ENCODE assay signal across 37 cellular contexts in genomic region chr12:32949815-32950214, GRCh38. TPM values are rescaled to one million over a fixed set of nuclear protein-coding genes. Genes with fewer than 3 reads are reported as not detected.
"Had no signal": no experiment of that assay in that cellular context is flagged by ENCODE, and none has a peak within 500 bp of the region (broad histone marks: within the 10 kb centered on the region; RNA-seq: fewer than 3 reads in every experiment).

No MANE protein-coding gene starts in this region.

- H3K27me3 Mint-ChIP-seq: activated B cell treated with CpG ODN at 0.5 μM for 24 hours; activated CD4-positive, alpha-beta memory T cell treated with anti-CD3 and anti-CD28 coated beads, Interleukin-2, amount 10 ng/mL, durations not matched to agents 7 days and 5 days; activated CD8-positive, alpha-beta memory T cell treated with anti-CD3 and anti-CD28 coated beads, Interleukin-2, amount 10 ng/mL, durations not matched to agents 7 days and 5 days; activated naive CD4-positive, alpha-beta T cell treated with anti-CD3 and anti-CD28 coated beads, Interleukin-2, amount 10 ng/mL, durations not matched to agents 7 days and 5 days; activated naive CD8-positive, alpha-beta T cell treated with anti-CD3 and anti-CD28 coated beads, Interleukin-2, amount 50 U/mL, for 24 hours; central memory CD8-positive, alpha-beta T cell had no signal

- H3K27ac Mint-ChIP-seq: activated B cell treated with CpG ODN at 0.5 μM for 24 hours; activated CD4-positive, alpha-beta memory T cell treated with anti-CD3 and anti-CD28 coated beads, Interleukin-2, amount 10 ng/mL, durations not matched to agents 7 days and 5 days; activated CD8-positive, alpha-beta memory T cell treated with anti-CD3 and anti-CD28 coated beads, Interleukin-2, amount 10 ng/mL, durations not matched to agents 7 days and 5 days; activated naive CD4-positive, alpha-beta T cell treated with anti-CD3 and anti-CD28 coated beads, Interleukin-2, amount 10 ng/mL, durations not matched to agents 7 days and 5 days; activated naive CD8-positive, alpha-beta T cell; activated naive CD8-positive, alpha-beta T cell treated with anti-CD3 and anti-CD28 coated beads, Interleukin-2, amount 50 U/mL, for 24 hours had no signal

- H3K4me1 ChIP-seq: Peyer's patch had no signal

- H3K27ac ChIP-seq: brain microvascular endothelial cell, Peyer's patch, VCaP had no signal

- ATAC-seq: activated CD8-positive, alpha-beta memory T cell treated with anti-CD3 and anti-CD28 coated beads, Interleukin-2, amount 10 ng/mL, durations not matched to agents 7 days and 5 days; activated naive CD8-positive, alpha-beta T cell treated with anti-CD3 and anti-CD28 coated beads, Interleukin-2, amount 50 U/mL, for 24 hours; PC-3; Right ventricle myocardium inferior had no signal

- H3K9me3 Mint-ChIP-seq: activated B cell treated with CpG ODN at 0.5 μM for 24 hours; activated CD4-positive, alpha-beta memory T cell treated with anti-CD3 and anti-CD28 coated beads, Interleukin-2, amount 10 ng/mL, durations not matched to agents 7 days and 5 days; activated naive CD4-positive, alpha-beta T cell treated with anti-CD3 and anti-CD28 coated beads, Interleukin-2, amount 10 ng/mL, durations not matched to agents 7 days and 5 days; activated naive CD8-positive, alpha-beta T cell treated with anti-CD3 and anti-CD28 coated beads, Interleukin-2, amount 50 U/mL, for 24 hours; central memory CD8-positive, alpha-beta T cell had no signal

- H3K27me3 ChIP-seq: brain microvascular endothelial cell, MG63, Peyer's patch had no signal

- H3K4me3 ChIP-seq: MG63, Peyer's patch had no signal

- H3K4me3 Mint-ChIP-seq: activated B cell treated with CpG ODN at 0.5 μM for 24 hours; activated CD4-positive, alpha-beta memory T cell treated with anti-CD3 and anti-CD28 coated beads, Interleukin-2, amount 10 ng/mL, durations not matched to agents 7 days and 5 days; activated CD8-positive, alpha-beta memory T cell treated with anti-CD3 and anti-CD28 coated beads, Interleukin-2, amount 10 ng/mL, durations not matched to agents 7 days and 5 days; activated naive CD4-positive, alpha-beta T cell treated with anti-CD3 and anti-CD28 coated beads, Interleukin-2, amount 10 ng/mL, durations not matched to agents 7 days and 5 days; activated naive CD8-positive, alpha-beta T cell; activated naive CD8-positive, alpha-beta T cell treated with anti-CD3 and anti-CD28 coated beads, Interleukin-2, amount 50 U/mL, for 24 hours; central memory CD8-positive, alpha-beta T cell had no signal

- H3K4me1 Mint-ChIP-seq: activated B cell treated with CpG ODN at 0.5 μM for 24 hours; activated CD4-positive, alpha-beta memory T cell treated with anti-CD3 and anti-CD28 coated beads, Interleukin-2, amount 10 ng/mL, durations not matched to agents 7 days and 5 days; activated CD8-positive, alpha-beta memory T cell treated with anti-CD3 and anti-CD28 coated beads, Interleukin-2, amount 10 ng/mL, durations not matched to agents 7 days and 5 days; activated naive CD4-positive, alpha-beta T cell treated with anti-CD3 and anti-CD28 coated beads, Interleukin-2, amount 10 ng/mL, durations not matched to agents 7 days and 5 days; activated naive CD8-positive, alpha-beta T cell treated with anti-CD3 and anti-CD28 coated beads, Interleukin-2, amount 50 U/mL, for 24 hours; central memory CD8-positive, alpha-beta T cell had no signal

- H3K36me3 Mint-ChIP-seq: activated CD8-positive, alpha-beta memory T cell treated with anti-CD3 and anti-CD28 coated beads, Interleukin-2, amount 10 ng/mL, durations not matched to agents 7 days and 5 days; activated naive CD4-positive, alpha-beta T cell treated with anti-CD3 and anti-CD28 coated beads, Interleukin-2, amount 10 ng/mL, durations not matched to agents 7 days and 5 days; activated naive CD8-positive, alpha-beta T cell had no signal

- H3K36me3 ChIP-seq: brain microvascular endothelial cell, MG63, Peyer's patch had no signal

- DNase-seq: activated B cell treated with CpG ODN at 0.5 μM for 24 hours; activated CD4-positive, alpha-beta memory T cell treated with anti-CD3 and anti-CD28 coated beads, Interleukin-2, amount 10 ng/mL, durations not matched to agents 7 days and 5 days; activated CD4-positive, alpha-beta T cell treated with anti-CD3 and anti-CD28 coated beads for 1 hour; activated CD4-positive, alpha-beta T cell treated with anti-CD3 and anti-CD28 coated beads for 48 hours; activated CD8-positive, alpha-beta memory T cell treated with anti-CD3 and anti-CD28 coated beads for 24 hours; activated CD8-positive, alpha-beta memory T cell treated with anti-CD3 and anti-CD28 coated beads, Interleukin-2, amount 10 ng/mL, durations not matched to agents 7 days and 5 days; activated CD8-positive, alpha-beta memory T cell treated with anti-CD3 and anti-CD28 coated beads, Interleukin-2, amount 50 U/mL, for 48 hours; activated effector memory CD4-positive, alpha-beta T cell treated with Interleukin-2 at 50 U/mL for 16 hours; activated naive CD4-positive, alpha-beta T cell treated with anti-CD3 and anti-CD28 coated beads, Interleukin-2, amount 10 ng/mL, durations not matched to agents 7 days and 5 days; activated naive CD8-positive, alpha-beta T cell treated with anti-CD3 and anti-CD28 coated beads, Interleukin-2, amount 50 U/mL, for 24 hours; activated T-cell treated with anti-CD3 and anti-CD28 coated beads, Interleukin-2, amount 50 U/mL, for 48 hours; anterior cingulate cortex; brain microvascular endothelial cell; Kasumi-1; KG1; MG63; NCI-H1048; NCI-H1105 treated with DMSO at 0.1 percent for 48 hours; NCI-H1436; NCI-H1694; NCI-H1930; NCI-H2081 treated with DMSO at 0.1 percent for 48 hours; NCI-H2171; NCI-H510A; NCI-H526; NK-92 treated with Interleukin-12 subunit alpha and Interleukin-12 subunit beta, amount 100 ng/mL, for 24 hours; PC-3; Peyer's patch; RPMI8226; SW 1271; T-helper 1 cell; T-helper 2 cell; T-helper 9 cell had no signal

- H3K9me3 ChIP-seq: MG63, Peyer's patch had no signal

RNA-seq across cellular contexts. Expression of gene PKP2, which starts 53.2 kb away (rescaled TPM):
- total RNA-seq: activated B cell treated with CpG ODN at 0.5 μM for 24 hours; activated CD4-positive, alpha-beta memory T cell treated with anti-CD3 and anti-CD28 coated beads, Interleukin-2, amount 10 ng/mL, durations not matched to agents 7 days and 5 days; activated CD8-positive, alpha-beta memory T cell treated with anti-CD3 and anti-CD28 coated beads, Interleukin-2, amount 10 ng/mL, durations not matched to agents 7 days and 5 days had no signal
